11 cellular contexts compared by ENCODE assay signal in genomic region chr1:6447016-6447817, GRCh38. TPM values are rescaled to one million over a fixed set of nuclear protein-coding genes. Genes with fewer than 3 reads are reported as not detected.
DNase-seq lines count a peak whose midpoint lies in the region; ATAC-seq and TF ChIP-seq lines count a peak whose summit lies in the region.
"Had no signal": no experiment of that assay in that cellular context is flagged by ENCODE, and none has a peak within 500 bp of the region (broad histone marks: within the 10 kb centered on the region; RNA-seq: fewer than 3 reads in every experiment).

No MANE protein-coding gene starts in this region.

- peaks cover 14% of the 10 kb centered on the region for H3K4me1 Mint-ChIP-seq in type B pancreatic cell (ENCODE audit: unreplicated experiment)
- peaks cover 16% of the 10 kb centered on the region for H3K4me1 Mint-ChIP-seq in activated CD8-positive, alpha-beta T cell treated with anti-CD3 and anti-CD28 coated beads, Interleukin-2, amount 10 ng/mL, durations not matched to agents 7 days and 5 days (ENCODE audit: low read depth)

- H3K4me3 ChIP-seq in cardiac muscle cell (peak overlapping the region; percentile 22), OCI-LY3 (ENCODE audit: low read length) (peak overlapping the region; percentile 67)

- H2AFZ ChIP-seq in OCI-LY3 (ENCODE audit: low read depth, low read length) = no peak overlapping the region

- no peaks in the 10 kb centered on the region for H3K79me2 ChIP-seq in OCI-LY3 (ENCODE audit: low read length)

- POLR2A ChIA-PET in activated CD8-positive, alpha-beta T cell treated with anti-CD3 and anti-CD28 coated beads, Interleukin-2, amount 10 ng/mL, durations not matched to agents 7 days and 5 days (lab: Charles Lee) = no interaction called here

- H4K20me1 ChIP-seq in OCI-LY3 (ENCODE audit: insufficient read depth, low read length) = no peaks in the 10 kb centered on the region

- TF ChIP-seq CTCF in cardiac muscle cell (IDR thresholded peaks at IDR 0.05; ENCODE audit: low read depth, low read length) (no peak), OCI-LY3 (IDR thresholded peaks at IDR 0.05; ENCODE audit: low read depth, low read length) (no peak), type B pancreatic cell (conservative IDR thresholded peaks at IDR 0.05) (peak; percentile 19)

- no peaks in the 10 kb centered on the region for H3K36me3 ChIP-seq in cardiac muscle cell
- H3K36me3 ChIP-seq in OCI-LY3 (replicated peaks; ENCODE audit: low read depth, low read length) = no peaks in the 10 kb centered on the region
- H3K36me3 ChIP-seq: sigmoid colon had no signal

- H3K4me1 ChIP-seq in cardiac muscle cell (ENCODE audit: low read depth) = no peaks in the 10 kb centered on the region
- no peaks in the 10 kb centered on the region for H3K4me1 ChIP-seq in OCI-LY3 (ENCODE audit: low read length)

- H3K9ac ChIP-seq in OCI-LY3 (ENCODE audit: low read length) = no peak overlapping the region

- peak overlapping the region; percentile 65 for H3K4me3 Mint-ChIP-seq in type B pancreatic cell
- no peak overlapping the region for H3K4me3 Mint-ChIP-seq in activated CD8-positive, alpha-beta T cell treated with anti-CD3 and anti-CD28 coated beads, Interleukin-2, amount 10 ng/mL, durations not matched to agents 7 days and 5 days

- H3K36me3 Mint-ChIP-seq in type B pancreatic cell = no peaks in the 10 kb centered on the region
- no peaks in the 10 kb centered on the region for H3K36me3 Mint-ChIP-seq in activated CD8-positive, alpha-beta T cell treated with anti-CD3 and anti-CD28 coated beads, Interleukin-2, amount 10 ng/mL, durations not matched to agents 7 days and 5 days (ENCODE audit: low read depth)

- CTCF ChIA-PET in activated CD8-positive, alpha-beta T cell treated with anti-CD3 and anti-CD28 coated beads, Interleukin-2, amount 10 ng/mL, durations not matched to agents 7 days and 5 days (lab: Charles Lee) = interaction anchor here (0.7 to 1.4 kb wide), 3 partner anchors 9 to 42 kb away, joined by 3 read pairs; partner anchors contain the start of gene HES2

- H3K27ac Mint-ChIP-seq in type B pancreatic cell = no peak overlapping the region
- H3K27ac Mint-ChIP-seq in activated CD8-positive, alpha-beta T cell treated with anti-CD3 and anti-CD28 coated beads, Interleukin-2, amount 10 ng/mL, durations not matched to agents 7 days and 5 days = no peak overlapping the region

- no peak overlapping the region for H3K27ac ChIP-seq in cardiac muscle cell
- H3K27ac ChIP-seq in OCI-LY3 (ENCODE audit: low read length) = no peak overlapping the region
- H3K27ac ChIP-seq: sigmoid colon had no signal

- peak overlapping the region; percentile 35 for H3K4me2 ChIP-seq in OCI-LY3 (ENCODE audit: low read length)

- intact Hi-C loops in Right ventricle myocardium inferior (cut with DNase I) = no loop called here

- H3K27me3 ChIP-seq in cardiac muscle cell = peaks cover 33% of the 10 kb centered on the region
- H3K27me3 ChIP-seq in OCI-LY3 (ENCODE audit: low read depth, low read length) = 0 out of 2 replicates have a peak, but pooled peaks cover 3% of the 10 kb centered on the region

- peaks cover 22% of the 10 kb centered on the region for H3K27me3 Mint-ChIP-seq in type B pancreatic cell
- H3K27me3 Mint-ChIP-seq in activated CD8-positive, alpha-beta T cell treated with anti-CD3 and anti-CD28 coated beads, Interleukin-2, amount 10 ng/mL, durations not matched to agents 7 days and 5 days (ENCODE audit: low read depth) = peaks cover 46% of the 10 kb centered on the region

- DNase-seq in cardiac muscle cell (ENCODE audit: low read depth in 1 of 2, low spot score in 1 of 2) (peak in 1 of 2 donors; percentile 45), Right ventricle myocardium inferior (ENCODE audit: missing footprints) (no peak), iPS-NIHi11 (ENCODE audit: low spot score) (peak; percentile 70), type B pancreatic cell (ENCODE audit: extremely low spot score, unreplicated experiment) (no peak), occipital lobe (lab: John Stamatoyannopoulos, UW) (no peak)
- no peak for DNase-seq in activated CD8-positive, alpha-beta T cell treated with anti-CD3 and anti-CD28 coated beads, Interleukin-2, amount 10 ng/mL, durations not matched to agents 7 days and 5 days
- DNase-seq: caudate nucleus, IMR-90, sigmoid colon had no signal

- H3K9me3 ChIP-seq in cardiac muscle cell (ENCODE audit: low read depth) (no peaks in the 10 kb centered on the region), OCI-LY3 (ENCODE audit: insufficient read depth, low read length) (no peaks in the 10 kb centered on the region)
- H3K9me3 ChIP-seq: sigmoid colon had no signal

- no peaks in the 10 kb centered on the region for H3K9me3 Mint-ChIP-seq in type B pancreatic cell
- H3K9me3 Mint-ChIP-seq in activated CD8-positive, alpha-beta T cell treated with anti-CD3 and anti-CD28 coated beads, Interleukin-2, amount 10 ng/mL, durations not matched to agents 7 days and 5 days (ENCODE audit: insufficient read depth) = no peaks in the 10 kb centered on the region

- ATAC-seq in Right ventricle myocardium inferior (no peak), HG03469 (IDR thresholded peaks at IDR 0.05; ENCODE audit: unreplicated experiment) (no peak)
- ATAC-seq in activated CD8-positive, alpha-beta T cell treated with anti-CD3 and anti-CD28 coated beads, Interleukin-2, amount 10 ng/mL, durations not matched to agents 7 days and 5 days = no peak

RNA-seq across cellular contexts. Expression of gene TNFRSF25, which starts 18.8 kb away (rescaled TPM):
- 24.4 and 31.4 TPM in 2 replicates for total RNA-seq in cardiac muscle cell
- 11.3 and 11.8 TPM in 2 replicates for polyA plus RNA-seq in cardiac muscle cell
- 11.4 TPM for total RNA-seq in Right ventricle myocardium inferior
- total RNA-seq in type B pancreatic cell (ENCODE audit: low replicate concordance) = 27.0 and 29.4 TPM in 2 replicates
- total RNA-seq in activated CD8-positive, alpha-beta T cell treated with anti-CD3 and anti-CD28 coated beads, Interleukin-2, amount 10 ng/mL, durations not matched to agents 7 days and 5 days = 10 to 100 TPM; 47.7 to 55.8 TPM
- 9.5 TPM for total RNA-seq in occipital lobe

RNA-seq across cellular contexts. Expression of gene ESPN, which starts 22.6 kb away (rescaled TPM):
- 9.7 and 18.1 TPM in 2 replicates for total RNA-seq in cardiac muscle cell
- polyA plus RNA-seq in cardiac muscle cell = 8.0 and 9.7 TPM in 2 replicates
- total RNA-seq in Right ventricle myocardium inferior = 0.24 TPM
- 13.8 and 15.6 TPM in 2 replicates for total RNA-seq in type B pancreatic cell (ENCODE audit: low replicate concordance)
- total RNA-seq in activated CD8-positive, alpha-beta T cell treated with anti-CD3 and anti-CD28 coated beads, Interleukin-2, amount 10 ng/mL, durations not matched to agents 7 days and 5 days = 1 to 10 TPM in 1 of 2 experiments, under 1 TPM in 1; 0.61 to 1.0 TPM
- total RNA-seq in occipital lobe = not detected

RNA-seq across cellular contexts. Expression of gene HES2, which starts 27.5 kb away (rescaled TPM):
- total RNA-seq in cardiac muscle cell = not detected in 2 replicates
- polyA plus RNA-seq in cardiac muscle cell = 0.09 TPM in 1 of 2 replicates, not detected in the other
- not detected for total RNA-seq in Right ventricle myocardium inferior
- total RNA-seq in type B pancreatic cell (ENCODE audit: low replicate concordance) = 5.9 and 22.1 TPM in 2 replicates
- under 1 TPM; 0.05 to 0.45 TPM for total RNA-seq in activated CD8-positive, alpha-beta T cell treated with anti-CD3 and anti-CD28 coated beads, Interleukin-2, amount 10 ng/mL, durations not matched to agents 7 days and 5 days
- total RNA-seq in occipital lobe = 0.16 TPM
- total RNA-seq: IMR-90, sigmoid colon had no signal
- polyA plus RNA-seq: IMR-90 had no signal

RNA-seq across cellular contexts. Expression of gene PLEKHG5, which starts 44.2 kb away (rescaled TPM):
- 21.8 and 34.8 TPM in 2 replicates for total RNA-seq in cardiac muscle cell
- 9.6 and 18.7 TPM in 2 replicates for polyA plus RNA-seq in cardiac muscle cell
- 16.8 TPM for total RNA-seq in Right ventricle myocardium inferior
- 28.5 and 30.6 TPM in 2 replicates for total RNA-seq in type B pancreatic cell (ENCODE audit: low replicate concordance)
- total RNA-seq in activated CD8-positive, alpha-beta T cell treated with anti-CD3 and anti-CD28 coated beads, Interleukin-2, amount 10 ng/mL, durations not matched to agents 7 days and 5 days = 1 to 10 TPM; 2.2 to 2.8 TPM
- total RNA-seq in occipital lobe = 25.6 TPM

RNA-seq across cellular contexts. Expression of gene ACOT7, which starts 53.6 kb away (rescaled TPM):
- total RNA-seq in cardiac muscle cell (11.8 and 24.2 TPM in 2 replicates), Right ventricle myocardium inferior (9.8 TPM), type B pancreatic cell (ENCODE audit: low replicate concordance) (31.8 and 40.0 TPM in 2 replicates), occipital lobe (27.0 TPM)
- 22.3 and 51.2 TPM in 2 replicates for polyA plus RNA-seq in cardiac muscle cell
- total RNA-seq in activated CD8-positive, alpha-beta T cell treated with anti-CD3 and anti-CD28 coated beads, Interleukin-2, amount 10 ng/mL, durations not matched to agents 7 days and 5 days = 100 to 1,000 TPM in 1 of 2 experiments, 10 to 100 TPM in 1; 97.0 to 102 TPM
